9 cellular contexts compared by ENCODE assay signal in genomic region chr2:42928692-42929576, GRCh38.
DNase-seq lines count a peak whose midpoint lies in the region; ATAC-seq, FAIRE-seq and TF ChIP-seq lines count a peak whose summit lies in the region.
"Had no signal": no experiment of that assay in that cellular context is flagged by ENCODE, and none has a peak within 500 bp of the region (broad histone marks: within the 10 kb centered on the region; RNA-seq: fewer than 3 reads in every experiment).

No MANE protein-coding gene starts in this region.

- peak; percentile 31 for ATAC-seq in activated CD8-positive, alpha-beta T cell treated with anti-CD3 and anti-CD28 coated beads, Interleukin-2, amount 10 ng/mL, durations not matched to agents 7 days and 5 days
- ATAC-seq in upper lobe of left lung (ENCODE audit: low FRiP score in 2 of 2) = no peak
- no peak for ATAC-seq in GM21528 (IDR thresholded peaks at IDR 0.05; ENCODE audit: low FRiP score, unreplicated experiment)

- H3K4me2 ChIP-seq in keratinocyte (ENCODE audit: control insufficient read depth, extremely low read depth, insufficient read depth, low read depth, low read length) = no peak overlapping the region

- H3K9me3 Mint-ChIP-seq in activated CD8-positive, alpha-beta T cell treated with anti-CD3 and anti-CD28 coated beads, Interleukin-2, amount 10 ng/mL, durations not matched to agents 7 days and 5 days (ENCODE audit: insufficient read depth) = no peaks in the 10 kb centered on the region
- H3K9me3 Mint-ChIP-seq: dendritic cell treated with granulocyte-macrophage colony-stimulating factor and Interleukin-4, amounts not matched to agents 40 ng/mL and 50 ng/mL, for 4 days had no signal

- WGBS in upper lobe of left lung, 2 donors = 68 to 73% methylated on average over 6 to 13 of the region's 13 CpGs

- H3K4me3 ChIP-seq in HUES48 (ENCODE audit: low read depth, low read length) (no peak overlapping the region), keratinocyte (ENCODE audit: control insufficient read depth in 2 of 3, extremely low read depth in 1 of 3, insufficient read depth in 2 of 3, low read depth in 1 of 3, low read length in 3 of 3) (no peak overlapping the region), upper lobe of left lung (no peak overlapping the region)

- no peak for FAIRE-seq in keratinocyte (lab: Jason Lieb, UNC)

- peaks cover 1% of the 10 kb centered on the region for H3K9me1 ChIP-seq in keratinocyte (ENCODE audit: control insufficient read depth, extremely low read depth, insufficient read depth, low read length)

- no peaks in the 10 kb centered on the region for H3K27me3 Mint-ChIP-seq in activated CD8-positive, alpha-beta T cell treated with anti-CD3 and anti-CD28 coated beads, Interleukin-2, amount 10 ng/mL, durations not matched to agents 7 days and 5 days (ENCODE audit: low read depth)

- H3K27ac ChIP-seq in HUES48 (ENCODE audit: low read depth, low read length) (peak overlapping the region; percentile 99), keratinocyte (ENCODE audit: control insufficient read depth, insufficient read depth, low read length) (no peak overlapping the region), upper lobe of left lung (peak overlapping the region; percentile 75 to 84 (median 80))

- H3K9ac ChIP-seq in HUES48 (ENCODE audit: low read depth, low read length) (no peak overlapping the region), keratinocyte (ENCODE audit: control insufficient read depth, extremely low read depth, insufficient read depth, low read length) (no peak overlapping the region)

- H3K27ac Mint-ChIP-seq in activated CD8-positive, alpha-beta T cell treated with anti-CD3 and anti-CD28 coated beads, Interleukin-2, amount 10 ng/mL, durations not matched to agents 7 days and 5 days = no peak overlapping the region
- H3K27ac Mint-ChIP-seq: dendritic cell treated with granulocyte-macrophage colony-stimulating factor and Interleukin-4, amounts not matched to agents 40 ng/mL and 50 ng/mL, for 4 days had no signal

- H3K9me3 ChIP-seq in HUES48 (ENCODE audit: control insufficient read depth, insufficient read depth, low read length) (no peaks in the 10 kb centered on the region), keratinocyte (ENCODE audit: control insufficient read depth, low read depth, low read length) (no peaks in the 10 kb centered on the region), upper lobe of left lung (no peaks in the 10 kb centered on the region)

- H3K4me3 Mint-ChIP-seq in activated CD8-positive, alpha-beta T cell treated with anti-CD3 and anti-CD28 coated beads, Interleukin-2, amount 10 ng/mL, durations not matched to agents 7 days and 5 days = no peak overlapping the region
- H3K4me3 Mint-ChIP-seq: dendritic cell treated with granulocyte-macrophage colony-stimulating factor and Interleukin-4, amounts not matched to agents 40 ng/mL and 50 ng/mL, for 4 days had no signal

- H4K20me1 ChIP-seq in keratinocyte (ENCODE audit: control insufficient read depth, extremely low read depth, insufficient read depth, low read length) = no peaks in the 10 kb centered on the region

- peaks cover 63% of the 10 kb centered on the region for H3K4me1 ChIP-seq in HUES48 (ENCODE audit: control insufficient read depth, insufficient read depth, low read length)
- H3K4me1 ChIP-seq in keratinocyte (ENCODE audit: control insufficient read depth, extremely low read depth, insufficient read depth, low read length) = peaks cover 64% of the 10 kb centered on the region
- peaks cover 80 to 98% (median 88%) of the 10 kb centered on the region in 4 donors for H3K4me1 ChIP-seq in upper lobe of left lung

- no peaks in the 10 kb centered on the region for H3K36me3 ChIP-seq in HUES48 (ENCODE audit: control insufficient read depth, insufficient read depth, low read length)
- no peaks in the 10 kb centered on the region for H3K36me3 ChIP-seq in keratinocyte (ENCODE audit: control insufficient read depth in 2 of 2, extremely low read depth in 1 of 2, insufficient read depth in 2 of 2, low read length in 2 of 2)
- no peaks in the 10 kb centered on the region for H3K36me3 ChIP-seq in upper lobe of left lung

- dilution Hi-C loops in keratinocyte (cut with MboI; ENCODE audit: extremely low pct_ligation_motif_present, low sequenced_read_pairs) = no loop called here

- POLR2A ChIA-PET in activated CD8-positive, alpha-beta T cell treated with anti-CD3 and anti-CD28 coated beads, Interleukin-2, amount 10 ng/mL, durations not matched to agents 7 days and 5 days (lab: Charles Lee) = no interaction called here

- no peak for TF ChIP-seq POLR2A in upper lobe of left lung (IDR thresholded peaks at IDR 0.05)

- CTCF ChIA-PET in activated CD8-positive, alpha-beta T cell treated with anti-CD3 and anti-CD28 coated beads, Interleukin-2, amount 10 ng/mL, durations not matched to agents 7 days and 5 days (lab: Charles Lee) = interaction anchor here (1.1 kb wide), 1 partner anchor 70 kb away, joined by 4 read pairs; no protein-coding TSS in a partner anchor

- TF ChIP-seq CTCF in keratinocyte (optimal IDR thresholded peaks at IDR 0.05 in 1 of 3, IDR thresholded peaks at IDR 0.05 in 1 of 3, conservative IDR thresholded peaks at IDR 0.05 in 1 of 3; ENCODE audit: extremely low read depth in 1 of 3, insufficient read depth in 2 of 3, low read length in 3 of 3) (peak in 2 of 3 experiments; percentile 41 to 53), upper lobe of left lung (IDR thresholded peaks at IDR 0.05) (no peak)

- no peak for TF ChIP-seq EP300 in upper lobe of left lung (IDR thresholded peaks at IDR 0.05)

- peaks cover 2% of the 10 kb centered on the region for H3K4me1 Mint-ChIP-seq in activated CD8-positive, alpha-beta T cell treated with anti-CD3 and anti-CD28 coated beads, Interleukin-2, amount 10 ng/mL, durations not matched to agents 7 days and 5 days (ENCODE audit: low read depth)

- peak; percentile 25 to 34 for DNase-seq in AML-193 (lab: John Stamatoyannopoulos, UW)
- no peak for DNase-seq in activated CD8-positive, alpha-beta T cell treated with anti-CD3 and anti-CD28 coated beads, Interleukin-2, amount 10 ng/mL, durations not matched to agents 7 days and 5 days
- no peak for DNase-seq in keratinocyte (ENCODE audit: low read depth, low spot score)
- DNase-seq in upper lobe of left lung = no peak
- no peak for DNase-seq in kidney glomerular epithelial cell (lab: John Stamatoyannopoulos, UW)
- no peak for DNase-seq in NCI-H2171 (lab: John Stamatoyannopoulos, UW)

- H3K36me3 Mint-ChIP-seq in activated CD8-positive, alpha-beta T cell treated with anti-CD3 and anti-CD28 coated beads, Interleukin-2, amount 10 ng/mL, durations not matched to agents 7 days and 5 days (ENCODE audit: low read depth) = no peaks in the 10 kb centered on the region

- peak overlapping the region; percentile 57 for H2AFZ ChIP-seq in keratinocyte (ENCODE audit: control insufficient read depth, low read length)

- no peaks in the 10 kb centered on the region for H3K27me3 ChIP-seq in HUES48 (ENCODE audit: control insufficient read depth, insufficient read depth, low read length)
- no peaks in the 10 kb centered on the region for H3K27me3 ChIP-seq in keratinocyte (ENCODE audit: control insufficient read depth, extremely low read depth, insufficient read depth, low read length)
- H3K27me3 ChIP-seq in upper lobe of left lung = peaks cover 0 to under 1% (median 0%) of the 10 kb centered on the region in 4 donors

- H3K79me2 ChIP-seq in keratinocyte (ENCODE audit: control insufficient read depth, insufficient read depth, low read length) = no peaks in the 10 kb centered on the region

Comparison
In these comparisons a context has a peak if more than half of its experiments do, and no peak if none do; other contexts are left out.
1. DNase-seq: peak in AML-193 (2 of 2); none in activated CD8-positive, alpha-beta T cell treated with anti-CD3 and anti-CD28 coated beads, Interleukin-2, amount 10 ng/mL, durations not matched to agents 7 days and 5 days (single experiment), keratinocyte (single experiment), upper lobe of left lung (0 of 2), kidney glomerular epithelial cell (single experiment) and NCI-H2171 (single experiment).
2. CTCF ChIP-seq: peak in keratinocyte (2 of 3); none in upper lobe of left lung (0 of 6).